Comparison of ENCODE assay signal across 27 cellular contexts in genomic region chr12:125775507-125775906, GRCh38.
A peak's percentile ranks its signal among the peaks of the same experiment; 100 is the strongest.
DNase-seq lines count a peak whose midpoint lies in the region; ATAC-seq, FAIRE-seq and TF ChIP-seq lines count a peak whose summit lies in the region.
"Had no signal": no experiment of that assay in that cellular context is flagged by ENCODE, and none has a peak within 500 bp of the region (broad histone marks: within the 10 kb centered on the region; RNA-seq: fewer than 3 reads in every experiment).

No MANE protein-coding gene starts in this region.

- TF ChIP-seq CTCF in IMR-90 (conservative IDR thresholded peaks at IDR 0.05; ENCODE audit: low read depth, low read length) (no peak), H1 (IDR thresholded peaks at IDR 0.05; ENCODE audit: control extremely low read depth in 1 of 3, insufficient read depth in 1 of 3, low read depth in 1 of 3, low read length in 3 of 3) (no peak)

- H3K4ac ChIP-seq in IMR-90 (ENCODE audit: low read depth, low read length) (no peak overlapping the region), H1 (replicated peaks; ENCODE audit: insufficient read length, low read depth, low read length) (no peak overlapping the region)

- WGBS in IMR-90 (ENCODE audit: extremely low coverage in 2 of 2, insufficient read length in 1 of 2), 2 experiments: no CpG with 5 or more reads among the region's 3 CpGs
- 92% methylated on average over 3 of the region's 3 CpGs; no CpG with 5 or more reads in 1 of the 2 experiments for WGBS in H1 (ENCODE audit: extremely low coverage in 1 of 2, insufficient coverage in 1 of 2, insufficient read length in 1 of 2, insufficient replicate concordance in 2 of 2, low coverage in 1 of 2, low lambda C conversion rate in 2 of 2, missing lambda C conversion rate in 1 of 2), 2 experiments

- H4K5ac ChIP-seq in IMR-90 (ENCODE audit: low read depth, low read length) (no peak overlapping the region), H1 (ENCODE audit: insufficient read length, low read depth, low read length) (no peak overlapping the region)

- CTCF ChIA-PET in IMR-90 (lab: Yijun Ruan, JAX) (no interaction called here), H1 (lab: Charles Lee; ENCODE audit: partially characterized antibody) (no interaction called here)

- H3K27ac ChIP-seq in IMR-90 (ENCODE audit: insufficient read depth, low read length) (no peak overlapping the region), H1 (ENCODE audit: low read depth, low read length) (no peak overlapping the region)
- H3K27ac ChIP-seq: BLaER1 had no signal

- TF ChIP-seq EP300 in H1 (IDR thresholded peaks at IDR 0.05; ENCODE audit: borderline replicate concordance in 1 of 2, low read depth in 2 of 2, low read length in 2 of 2): no peak

- H2AFZ ChIP-seq in IMR-90 (replicated peaks; ENCODE audit: low read length, poor library complexity) (no peak overlapping the region), H1 (ENCODE audit: low read length) (no peak overlapping the region)

- H4K91ac ChIP-seq in IMR-90 (ENCODE audit: insufficient read depth, low read depth, low read length) (no peak overlapping the region), H1 (replicated peaks; ENCODE audit: insufficient read length, low read length) (no peak overlapping the region)

- DNase-seq in IMR-90 (no peak), amniotic epithelial cell (ENCODE audit: low read depth) (peak; percentile 4), H1 (ENCODE audit: low read depth in 1 of 2, low spot score in 2 of 2) (no peak), NCI-H2029 treated with DMSO at 0.1 percent for 48 hours (lab: John Stamatoyannopoulos, UW) (no peak), NCI-H2171 treated with DMSO at 0.1 percent for 48 hours (lab: John Stamatoyannopoulos, UW) (no peak)
- no peak for DNase-seq in activated T-cell treated with anti-CD3 and anti-CD28 coated beads, Interleukin-2, amount 50 U/mL, for 4 hours
- DNase-seq: 8988T; ACHN; BE2C; C1 segment of cervical spinal cord; CD4-positive, alpha-beta memory T cell; CD4-positive, CD25-positive, alpha-beta regulatory T cell; CD8-positive, alpha-beta memory T cell; COR-L47; DMS 273 treated with DMSO at 0.1 percent for 48 hours; DMS153; DMS53; DMS79; DND-41; EL; GDM1 had no signal

- H4K8ac ChIP-seq in IMR-90 (ENCODE audit: low read depth in 2 of 2, low read length in 2 of 2) (no peak overlapping the region), H1 (ENCODE audit: extremely low read depth, insufficient read depth, low read length) (no peak overlapping the region)

- H3K4me3 Mint-ChIP-seq in activated T-cell treated with anti-CD3 and anti-CD28 coated beads, Interleukin-2, amount 50 U/mL, for 4 hours: no peak overlapping the region
- H3K4me3 Mint-ChIP-seq: CD14-positive monocyte; CD4-positive, alpha-beta memory T cell; CD4-positive, CD25-positive, alpha-beta regulatory T cell; CD8-positive, alpha-beta memory T cell had no signal

- H3K4me1 ChIP-seq in IMR-90 (ENCODE audit: control insufficient read depth, insufficient read depth, low read length): no peaks in the 10 kb centered on the region
- no peaks in the 10 kb centered on the region for H3K4me1 ChIP-seq in H1 (replicated peaks in 1 of 4; ENCODE audit: control insufficient read depth in 3 of 4, insufficient read depth in 4 of 4, low read length in 3 of 4)
- H3K4me1 ChIP-seq: BE2C, BLaER1 had no signal

- H3K27me3 ChIP-seq in IMR-90 (ENCODE audit: control insufficient read depth, insufficient read depth, low read length): no peaks in the 10 kb centered on the region
- H3K27me3 ChIP-seq in H1 (replicated peaks in 1 of 4; ENCODE audit: control insufficient read depth in 3 of 4, extremely low read depth in 1 of 4, insufficient read depth in 3 of 4, low read length in 3 of 4): peaks cover 0 to 8% (median 0%) of the 10 kb centered on the region in 4 experiments; a peak in 4 of 7 replicates
- H3K27me3 ChIP-seq: BE2C, BLaER1 had no signal

- H3K56ac ChIP-seq in IMR-90 (ENCODE audit: extremely low read depth, insufficient read depth, low read length): no peak overlapping the region
- H3K56ac ChIP-seq in H1 (replicated peaks; ENCODE audit: insufficient read length, low read depth, low read length): no peak overlapping the region

- H3K9me3 ChIP-seq in IMR-90 (ENCODE audit: control insufficient read depth, insufficient read depth, low read length) (peaks cover 10% of the 10 kb centered on the region), H1 (ENCODE audit: insufficient read depth in 2 of 2, low read depth in 1 of 2, low read length in 1 of 2) (peaks cover 0 to 4% of the 10 kb centered on the region in 2 experiments; a peak in 1 of 4 replicates)
- H3K9me3 ChIP-seq: BE2C, BLaER1 had no signal

- H3K27me3 Mint-ChIP-seq in activated T-cell treated with anti-CD3 and anti-CD28 coated beads, Interleukin-2, amount 50 U/mL, for 4 hours (ENCODE audit: low read depth): no peaks in the 10 kb centered on the region
- H3K27me3 Mint-ChIP-seq: CD4-positive, alpha-beta memory T cell; CD4-positive, CD25-positive, alpha-beta regulatory T cell; CD8-positive, alpha-beta memory T cell had no signal

- no peak overlapping the region for H3K14ac ChIP-seq in IMR-90 (replicated peaks; ENCODE audit: low read depth, low read length)
- H3K14ac ChIP-seq in H1 (ENCODE audit: insufficient read length): no peak overlapping the region

- ATAC-seq in IMR-90 (ENCODE audit: low read depth): no peak
- no peak for ATAC-seq in activated T-cell treated with anti-CD3 and anti-CD28 coated beads, Interleukin-2, amount 50 U/mL, for 4 hours
- ATAC-seq: GM12878 had no signal

- H4K20me1 ChIP-seq in IMR-90 (ENCODE audit: insufficient read depth, low read length) (no peaks in the 10 kb centered on the region), H1 (replicated peaks in 1 of 2; ENCODE audit: control insufficient read depth in 1 of 2, insufficient read depth in 2 of 2, low read length in 2 of 2) (no peaks in the 10 kb centered on the region)
- H4K20me1 ChIP-seq: BLaER1 had no signal

- H2BK12ac ChIP-seq in H1 (ENCODE audit: low read depth, low read length): no peak overlapping the region

- H3K9ac ChIP-seq in IMR-90 (ENCODE audit: low read depth, low read length) (no peak overlapping the region), H1 (replicated peaks in 1 of 4; ENCODE audit: extremely low read depth in 1 of 4, low read depth in 3 of 4, low read length in 3 of 4) (no peak overlapping the region)
- H3K9ac ChIP-seq: BLaER1 had no signal

- H2BK15ac ChIP-seq in IMR-90 (ENCODE audit: low read depth, low read length): no peak overlapping the region
- no peak overlapping the region for H2BK15ac ChIP-seq in H1 (ENCODE audit: low read length)

- no peak overlapping the region for H2AK9ac ChIP-seq in IMR-90 (replicated peaks; ENCODE audit: low read depth, low read length, poor library complexity)

- H3K23ac ChIP-seq in IMR-90 (ENCODE audit: low read depth, low read length) (no peak overlapping the region), H1 (ENCODE audit: insufficient read length) (no peak overlapping the region)

- H3K4me2 ChIP-seq in IMR-90 (ENCODE audit: low read depth, low read length) (no peak overlapping the region), H1 (ENCODE audit: insufficient read depth in 1 of 2, low read depth in 2 of 2, low read length in 2 of 2) (no peak overlapping the region)
- H3K4me2 ChIP-seq: BLaER1 had no signal

- BruUV-seq in IMR-90 (replicated peaks; lab: Mats Ljungman, UMichigan): no TSS peak

- POLR2A ChIA-PET in IMR-90 (lab: Charles Lee; ENCODE audit: unreplicated experiment): no interaction called here
- POLR2A ChIA-PET in H1 (lab: Charles Lee; ENCODE audit: partially characterized antibody): no interaction called here

- H3K79me2 ChIP-seq in H1 (ENCODE audit: control insufficient read depth in 1 of 2, insufficient read depth in 2 of 2, low read length in 2 of 2): no peaks in the 10 kb centered on the region

- H3K23me2 ChIP-seq in H1 (ENCODE audit: low read depth, low read length): no peaks in the 10 kb centered on the region

- H3K36me3 Mint-ChIP-seq in activated T-cell treated with anti-CD3 and anti-CD28 coated beads, Interleukin-2, amount 50 U/mL, for 4 hours (ENCODE audit: insufficient read depth): no peaks in the 10 kb centered on the region
- H3K36me3 Mint-ChIP-seq: CD14-positive monocyte; CD4-positive, alpha-beta memory T cell; CD4-positive, CD25-positive, alpha-beta regulatory T cell; CD8-positive, alpha-beta memory T cell had no signal

- FAIRE-seq in H1 (lab: Jason Lieb, UNC): no peak
- FAIRE-seq: A204.1, GM12878, GM12892, GM18507 had no signal

- peaks cover 4% of the 10 kb centered on the region for H3K9me3 Mint-ChIP-seq in activated T-cell treated with anti-CD3 and anti-CD28 coated beads, Interleukin-2, amount 50 U/mL, for 4 hours

- no peak for TF ChIP-seq RAD21 in IMR-90 (IDR thresholded peaks at IDR 0.05; ENCODE audit: low read length)
- TF ChIP-seq RAD21 in H1 (IDR thresholded peaks at IDR 0.05 in 1 of 2, conservative IDR thresholded peaks at IDR 0.05 in 1 of 2; ENCODE audit: low read depth in 2 of 2, low read length in 2 of 2): no peak

- H2BK120ac ChIP-seq in IMR-90 (ENCODE audit: low read depth, low read length): no peak overlapping the region
- H2BK120ac ChIP-seq in H1 (replicated peaks; ENCODE audit: low read depth, low read length): no peak overlapping the region

- intact Hi-C loops in IMR-90 (cut with micrococcal nuclease): no loop called here

- dilution Hi-C loops in IMR-90 (cut with HindIII; ENCODE audit: low sequenced_read_pairs, unreplicated experiment): no loop called here

- H3K36me3 ChIP-seq in IMR-90 (ENCODE audit: control insufficient read depth, insufficient read depth, low read length): no peaks in the 10 kb centered on the region
- no peaks in the 10 kb centered on the region for H3K36me3 ChIP-seq in H1 (ENCODE audit: control insufficient read depth in 2 of 4, insufficient read depth in 4 of 4, low read length in 3 of 4)
- H3K36me3 ChIP-seq: BE2C, BLaER1 had no signal

- H2AK5ac ChIP-seq in IMR-90 (ENCODE audit: low read depth, low read length): no peak overlapping the region
- no peak overlapping the region for H2AK5ac ChIP-seq in H1 (ENCODE audit: low read depth, low read length)

- H2BK20ac ChIP-seq in IMR-90 (ENCODE audit: low read depth, low read length): no peak overlapping the region
- H2BK20ac ChIP-seq in H1 (ENCODE audit: low read length): no peak overlapping the region

- H2BK5ac ChIP-seq in IMR-90 (ENCODE audit: low read depth, low read length, poor library complexity, severe bottlenecking) (no peak overlapping the region), H1 (ENCODE audit: low read depth, low read length) (no peak overlapping the region)

- H3K4me3 ChIP-seq in IMR-90 (ENCODE audit: insufficient read depth, low read depth, low read length) (no peak overlapping the region), H1 (ENCODE audit: extremely low read depth in 1 of 4, insufficient read depth in 2 of 4, low read depth in 3 of 4, low read length in 4 of 4) (no peak overlapping the region)
- H3K4me3 ChIP-seq: BLaER1, GM12878 had no signal

- no peaks in the 10 kb centered on the region for H3K9me1 ChIP-seq in IMR-90 (ENCODE audit: insufficient read depth, low read length)

- no peak overlapping the region for H3K18ac ChIP-seq in IMR-90 (ENCODE audit: low read depth, low read length)
- H3K18ac ChIP-seq in H1 (ENCODE audit: extremely low read depth, low read length): no peak overlapping the region

- no peaks in the 10 kb centered on the region for H3K79me1 ChIP-seq in IMR-90 (ENCODE audit: low read depth in 1 of 2, low read length in 2 of 2)
- H3K79me1 ChIP-seq in H1 (ENCODE audit: low read depth, low read length): no peaks in the 10 kb centered on the region

- H3K4me1 Mint-ChIP-seq in activated T-cell treated with anti-CD3 and anti-CD28 coated beads, Interleukin-2, amount 50 U/mL, for 4 hours (ENCODE audit: low read depth): no peaks in the 10 kb centered on the region
- H3K4me1 Mint-ChIP-seq: CD14-positive monocyte; CD4-positive, alpha-beta memory T cell; CD4-positive, CD25-positive, alpha-beta regulatory T cell; CD8-positive, alpha-beta memory T cell had no signal

- TF ChIP-seq POLR2A in IMR-90 (IDR thresholded peaks at IDR 0.05; ENCODE audit: low read depth, low read length): no peak
- TF ChIP-seq POLR2A in H1 (IDR thresholded peaks at IDR 0.05; ENCODE audit: control extremely low read depth in 1 of 2, low read depth in 2 of 2, low read length in 2 of 2): no peak

- in situ Hi-C loops in IMR-90 (cut with MboI; ENCODE audit: low sequenced_read_pairs): no loop called here
